11 cellular contexts compared by ENCODE assay signal in genomic region chr9:7011395-7012067, GRCh38.
A peak's percentile ranks its signal among the peaks of the same experiment; 100 is the strongest.
DNase-seq lines count a peak whose midpoint lies in the region; ATAC-seq and TF ChIP-seq lines count a peak whose summit lies in the region.
"Had no signal": no experiment of that assay in that cellular context is flagged by ENCODE, and none has a peak within 500 bp of the region (broad histone marks: within the 10 kb centered on the region; RNA-seq: fewer than 3 reads in every experiment).

No MANE protein-coding gene starts in this region.

- H3K4me1 ChIP-seq in left ventricle myocardium inferior, result no peaks in the 10 kb centered on the region

- peaks cover 7% of the 10 kb centered on the region for H3K9me3 Mint-ChIP-seq in activated T-helper 1 cell treated with anti-CD3 and anti-CD28 coated beads, Interleukin-12 subunit alpha, Interleukin-12 subunit beta, Interleukin-2, Interleukin-4 antibody, amounts not matched to agents 30 ng/mL and 10 ng/mL and 1 ng/mL, durations not matched to agents 14 hours and 24 hours and 36 hours
- peaks cover 23% of the 10 kb centered on the region for H3K9me3 Mint-ChIP-seq in nephron progenitor cell

- H3K36me3 Mint-ChIP-seq in activated T-helper 1 cell treated with anti-CD3 and anti-CD28 coated beads, Interleukin-12 subunit alpha, Interleukin-12 subunit beta, Interleukin-2, Interleukin-4 antibody, amounts not matched to agents 30 ng/mL and 10 ng/mL and 1 ng/mL, durations not matched to agents 14 hours and 24 hours and 36 hours (ENCODE audit: low read depth), result peaks cover 49% of the 10 kb centered on the region
- peaks cover 40% of the 10 kb centered on the region for H3K36me3 Mint-ChIP-seq in nephron progenitor cell (ENCODE audit: low read depth)

- H3K27me3 Mint-ChIP-seq in activated T-helper 1 cell treated with anti-CD3 and anti-CD28 coated beads, Interleukin-12 subunit alpha, Interleukin-12 subunit beta, Interleukin-2, Interleukin-4 antibody, amounts not matched to agents 30 ng/mL and 10 ng/mL and 1 ng/mL, durations not matched to agents 14 hours and 24 hours and 36 hours (ENCODE audit: insufficient read depth), result no peaks in the 10 kb centered on the region
- H3K27me3 Mint-ChIP-seq in nephron progenitor cell (ENCODE audit: low read depth, poor library complexity), result no peaks in the 10 kb centered on the region

- ATAC-seq in Right ventricle myocardium inferior (no peak), HG03565 (IDR thresholded peaks at IDR 0.05; ENCODE audit: unreplicated experiment) (peak; percentile 73)
- ATAC-seq: Panc1 had no signal

- DNase-seq in left ventricle myocardium inferior, result no peak
- DNase-seq in Right ventricle myocardium inferior (ENCODE audit: missing footprints), result no peak
- peak; percentile 19 for DNase-seq in activated T-helper 1 cell treated with anti-CD3 and anti-CD28 coated beads, Interleukin-12 subunit alpha, Interleukin-12 subunit beta, Interleukin-2, Interleukin-4 antibody, amounts not matched to agents 30 ng/mL and 10 ng/mL and 1 ng/mL, durations not matched to agents 14 hours and 24 hours and 36 hours (ENCODE audit: low spot score)
- no peak for DNase-seq in GM19240 (ENCODE audit: insufficient read length, low spot score)
- DNase-seq in islet precursor cell, result no peak
- DNase-seq in retina, result no peak
- no peak for DNase-seq in nephron progenitor cell
- DNase-seq: kidney, NCI-H1930 had no signal

- H3K36me3 ChIP-seq in left ventricle myocardium inferior, result peaks cover 64% of the 10 kb centered on the region

- no peak overlapping the region for H3K4me3 Mint-ChIP-seq in activated T-helper 1 cell treated with anti-CD3 and anti-CD28 coated beads, Interleukin-12 subunit alpha, Interleukin-12 subunit beta, Interleukin-2, Interleukin-4 antibody, amounts not matched to agents 30 ng/mL and 10 ng/mL and 1 ng/mL, durations not matched to agents 14 hours and 24 hours and 36 hours
- H3K4me3 Mint-ChIP-seq in nephron progenitor cell, result no peak overlapping the region

- H3K27ac ChIP-seq in left ventricle myocardium inferior (replicated peaks), result peak overlapping the region; percentile 7

- H3K4me1 Mint-ChIP-seq in activated T-helper 1 cell treated with anti-CD3 and anti-CD28 coated beads, Interleukin-12 subunit alpha, Interleukin-12 subunit beta, Interleukin-2, Interleukin-4 antibody, amounts not matched to agents 30 ng/mL and 10 ng/mL and 1 ng/mL, durations not matched to agents 14 hours and 24 hours and 36 hours (ENCODE audit: low read depth), result peaks cover 16% of the 10 kb centered on the region
- no peaks in the 10 kb centered on the region for H3K4me1 Mint-ChIP-seq in nephron progenitor cell

- TF ChIP-seq CTCF in left ventricle myocardium inferior (IDR thresholded peaks at IDR 0.05; ENCODE audit: borderline replicate concordance) (no peak), nephron progenitor cell (IDR thresholded peaks at IDR 0.05) (no peak)

- no peak overlapping the region for H3K4me3 ChIP-seq in left ventricle myocardium inferior

- peaks cover 9% of the 10 kb centered on the region for H3K9me3 ChIP-seq in left ventricle myocardium inferior (replicated peaks)

- intact Hi-C loops in left ventricle myocardium inferior (cut with micrococcal nuclease) (no loop called here), Right ventricle myocardium inferior (cut with DNase I) (no loop called here)
- intact Hi-C loops in activated T-helper 1 cell treated with anti-CD3 and anti-CD28 coated beads, Interleukin-12 subunit alpha, Interleukin-12 subunit beta, Interleukin-2, Interleukin-4 antibody, amounts not matched to agents 30 ng/mL and 10 ng/mL and 1 ng/mL, durations not matched to agents 14 hours and 24 hours and 36 hours (cut with micrococcal nuclease), result no loop called here

- peak overlapping the region; percentile 37 for H3K27ac Mint-ChIP-seq in activated T-helper 1 cell treated with anti-CD3 and anti-CD28 coated beads, Interleukin-12 subunit alpha, Interleukin-12 subunit beta, Interleukin-2, Interleukin-4 antibody, amounts not matched to agents 30 ng/mL and 10 ng/mL and 1 ng/mL, durations not matched to agents 14 hours and 24 hours and 36 hours
- no peak overlapping the region for H3K27ac Mint-ChIP-seq in nephron progenitor cell

- H3K27me3 ChIP-seq in left ventricle myocardium inferior (ENCODE audit: low read depth), result no peaks in the 10 kb centered on the region
